Comparison of ENCODE assay signal across 1 cellular context in genomic region chr13:59178344-59178743, GRCh38.
TF ChIP-seq lines count a peak whose summit lies in the region.

No MANE protein-coding gene starts in this region.

TF ChIP-seq in WTC11, 78 proteins besides CTCF, POLR2A, EP300 and RAD21 (continued from another document):
- no peak for TF ChIP-seq CDX4 (CRISPR knock-in tag; IDR thresholded peaks at IDR 0.05; ENCODE audit: borderline replicate concordance)
- TF ChIP-seq SOX15 (CRISPR knock-in tag; IDR thresholded peaks at IDR 0.05): no peak
- no peak for TF ChIP-seq ZNF121 (CRISPR knock-in tag; IDR thresholded peaks at IDR 0.05)
- TF ChIP-seq ZNF512 (CRISPR knock-in tag; IDR thresholded peaks at IDR 0.05; ENCODE audit: borderline replicate concordance): no peak
TF ChIP-seq in WTC11: peak in this region for 0.
